Comparison of ENCODE assay signal across 1 cellular context in the genomic region with DNA sequence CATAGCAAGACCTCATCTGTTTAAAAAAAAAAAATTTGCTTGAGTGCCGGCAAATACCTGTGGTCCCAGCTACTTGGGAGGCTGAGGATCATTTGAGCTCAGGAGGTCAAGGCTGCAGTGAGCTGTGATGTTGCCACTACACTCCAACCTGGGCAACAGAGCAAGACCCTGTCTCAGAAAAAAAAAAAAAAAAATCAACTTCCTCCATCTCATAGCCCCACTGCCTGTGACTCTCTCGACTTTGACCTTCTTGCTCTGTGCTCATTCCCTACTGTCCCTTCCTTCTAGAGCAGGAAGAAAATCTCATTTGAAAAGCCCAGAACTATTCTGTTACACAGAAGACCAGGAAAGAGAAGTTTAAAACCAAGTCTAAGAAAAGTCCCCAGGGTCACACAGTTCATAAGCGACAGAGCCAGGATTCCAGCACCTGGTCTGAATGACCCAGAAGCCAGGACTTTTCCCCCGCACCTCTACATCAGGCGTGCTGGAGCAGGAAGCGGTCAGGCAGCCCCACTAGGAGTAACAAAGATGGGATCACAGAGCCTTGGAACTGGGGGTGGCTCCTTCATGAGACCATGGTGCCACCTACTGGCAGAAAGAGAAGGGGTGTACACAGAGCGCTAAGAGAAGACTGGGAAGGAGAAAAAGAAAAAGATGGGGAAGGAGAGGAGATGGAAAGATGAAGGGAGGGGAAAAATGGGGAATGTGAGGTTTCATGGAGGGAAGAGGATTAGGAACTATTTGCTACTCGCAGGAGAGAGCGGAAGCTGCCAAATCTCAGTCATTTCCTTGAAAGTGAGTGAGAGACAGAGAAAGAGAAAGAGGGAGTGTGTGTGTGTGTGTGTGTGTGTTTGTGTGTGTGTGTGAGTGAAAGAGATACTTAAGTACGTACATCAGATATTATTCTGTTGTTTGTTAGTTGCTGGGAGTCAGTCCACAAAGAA.
TF ChIP-seq lines count a peak whose summit lies in the region.

No MANE protein-coding gene starts in this region.

TF ChIP-seq in K562, 482 proteins besides CTCF, POLR2A, EP300 and RAD21 (continued from another document and continues in another):
- TF ChIP-seq, protein P1, sequence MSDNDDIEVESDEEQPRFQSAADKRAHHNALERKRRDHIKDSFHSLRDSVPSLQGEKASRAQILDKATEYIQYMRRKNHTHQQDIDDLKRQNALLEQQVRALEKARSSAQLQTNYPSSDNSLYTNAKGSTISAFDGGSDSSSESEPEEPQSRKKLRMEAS (CRISPR knock-in tag; IDR thresholded peaks at IDR 0.05), result no peak
- no peak for TF ChIP-seq HCFC1 (IDR thresholded peaks at IDR 0.05; ENCODE audit: low read depth, low read length)
- TF ChIP-seq DNMT1 (IDR thresholded peaks at IDR 0.05), result 0 out of 2 replicates have a peak, but pooled peaks have one; percentile 82
- TF ChIP-seq ZFP1 (CRISPR knock-in tag; IDR thresholded peaks at IDR 0.05), result no peak
- 0 out of 2 replicates have a peak, but pooled peaks have one; percentile 37 for TF ChIP-seq BACH1 (tag; IDR thresholded peaks at IDR 0.05)
- no peak for TF ChIP-seq KLF1 (tag; IDR thresholded peaks at IDR 0.05)
- TF ChIP-seq, protein P2, sequence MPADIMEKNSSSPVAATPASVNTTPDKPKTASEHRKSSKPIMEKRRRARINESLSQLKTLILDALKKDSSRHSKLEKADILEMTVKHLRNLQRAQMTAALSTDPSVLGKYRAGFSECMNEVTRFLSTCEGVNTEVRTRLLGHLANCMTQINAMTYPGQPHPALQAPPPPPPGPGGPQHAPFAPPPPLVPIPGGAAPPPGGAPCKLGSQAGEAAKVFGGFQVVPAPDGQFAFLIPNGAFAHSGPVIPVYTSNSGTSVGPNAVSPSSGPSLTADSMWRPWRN (IDR thresholded peaks at IDR 0.05; ENCODE audit: low read depth), result 0 out of 2 replicates have a peak, but pooled peaks have one; percentile 10
- TF ChIP-seq CBX8 (IDR thresholded peaks at IDR 0.05; ENCODE audit: borderline replicate concordance, extremely low read depth, low read depth, low read length, poor library complexity, severe bottlenecking), result no peak
- TF ChIP-seq, protein P3, sequence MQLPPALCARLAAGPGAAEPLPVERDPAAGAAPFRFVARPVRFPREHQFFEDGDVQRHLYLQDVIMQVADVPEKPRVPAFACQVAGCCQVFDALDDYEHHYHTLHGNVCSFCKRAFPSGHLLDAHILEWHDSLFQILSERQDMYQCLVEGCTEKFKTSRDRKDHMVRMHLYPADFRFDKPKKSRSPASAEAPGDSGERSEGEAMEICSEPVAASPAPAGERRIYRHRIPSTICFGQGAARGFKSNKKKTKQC (CRISPR knock-in tag; IDR thresholded peaks at IDR 0.05), result no peak
- TF ChIP-seq, protein P4, sequence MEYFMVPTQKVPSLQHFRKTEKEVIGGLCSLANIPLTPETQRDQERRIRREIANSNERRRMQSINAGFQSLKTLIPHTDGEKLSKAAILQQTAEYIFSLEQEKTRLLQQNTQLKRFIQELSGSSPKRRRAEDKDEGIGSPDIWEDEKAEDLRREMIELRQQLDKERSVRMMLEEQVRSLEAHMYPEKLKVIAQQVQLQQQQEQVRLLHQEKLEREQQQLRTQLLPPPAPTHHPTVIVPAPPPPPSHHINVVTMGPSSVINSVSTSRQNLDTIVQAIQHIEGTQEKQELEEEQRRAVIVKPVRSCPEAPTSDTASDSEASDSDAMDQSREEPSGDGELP (CRISPR knock-in tag; IDR thresholded peaks at IDR 0.05; ENCODE audit: borderline replicate concordance), result peak; percentile 26; the same call in 1 of the 2 replicates
- TF ChIP-seq ZNF224 (CRISPR knock-in tag; IDR thresholded peaks at IDR 0.05), result no peak
- peak in 1 of 2 experiments; percentile 79; a peak in 2 of 4 replicates for TF ChIP-seq RCOR1 (IDR thresholded peaks at IDR 0.05; ENCODE audit: borderline replicate concordance in 1 of 2, low read depth in 2 of 2, low read length in 2 of 2)
- TF ChIP-seq, protein P5, sequence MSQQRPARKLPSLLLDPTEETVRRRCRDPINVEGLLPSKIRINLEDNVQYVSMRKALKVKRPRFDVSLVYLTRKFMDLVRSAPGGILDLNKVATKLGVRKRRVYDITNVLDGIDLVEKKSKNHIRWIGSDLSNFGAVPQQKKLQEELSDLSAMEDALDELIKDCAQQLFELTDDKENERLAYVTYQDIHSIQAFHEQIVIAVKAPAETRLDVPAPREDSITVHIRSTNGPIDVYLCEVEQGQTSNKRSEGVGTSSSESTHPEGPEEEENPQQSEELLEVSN (IDR thresholded peaks at IDR 0.05; ENCODE audit: borderline replicate concordance in 1 of 2, extremely low read depth in 1 of 2, insufficient read depth in 1 of 2, insufficient read length in 1 of 2, low read depth in 1 of 2, low read length in 1 of 2, poor library complexity in 1 of 2, severe bottlenecking in 1 of 2), result no peak
- peak; percentile 42 for TF ChIP-seq SMARCA4 (IDR thresholded peaks at IDR 0.05)
- TF ChIP-seq, protein P6, sequence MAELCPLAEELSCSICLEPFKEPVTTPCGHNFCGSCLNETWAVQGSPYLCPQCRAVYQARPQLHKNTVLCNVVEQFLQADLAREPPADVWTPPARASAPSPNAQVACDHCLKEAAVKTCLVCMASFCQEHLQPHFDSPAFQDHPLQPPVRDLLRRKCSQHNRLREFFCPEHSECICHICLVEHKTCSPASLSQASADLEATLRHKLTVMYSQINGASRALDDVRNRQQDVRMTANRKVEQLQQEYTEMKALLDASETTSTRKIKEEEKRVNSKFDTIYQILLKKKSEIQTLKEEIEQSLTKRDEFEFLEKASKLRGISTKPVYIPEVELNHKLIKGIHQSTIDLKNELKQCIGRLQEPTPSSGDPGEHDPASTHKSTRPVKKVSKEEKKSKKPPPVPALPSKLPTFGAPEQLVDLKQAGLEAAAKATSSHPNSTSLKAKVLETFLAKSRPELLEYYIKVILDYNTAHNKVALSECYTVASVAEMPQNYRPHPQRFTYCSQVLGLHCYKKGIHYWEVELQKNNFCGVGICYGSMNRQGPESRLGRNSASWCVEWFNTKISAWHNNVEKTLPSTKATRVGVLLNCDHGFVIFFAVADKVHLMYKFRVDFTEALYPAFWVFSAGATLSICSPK (IDR thresholded peaks at IDR 0.05; ENCODE audit: borderline replicate concordance), result peak; percentile 89; the same call in 1 of the 2 replicates
- TF ChIP-seq NRF1 (conservative IDR thresholded peaks at IDR 0.05 in 1 of 2, IDR thresholded peaks at IDR 0.05 in 1 of 2), result 0 out of 4 replicates have a peak, but pooled peaks of 1 of the 2 experiments have one; percentile 10
- peak; percentile 54 for TF ChIP-seq ASH1L (IDR thresholded peaks at IDR 0.05; ENCODE audit: borderline replicate concordance, low read depth, partially characterized antibody)
- peak; percentile 36; the same call in 1 of the 2 replicates for TF ChIP-seq EHMT2 (IDR thresholded peaks at IDR 0.05)
- TF ChIP-seq, protein P7, sequence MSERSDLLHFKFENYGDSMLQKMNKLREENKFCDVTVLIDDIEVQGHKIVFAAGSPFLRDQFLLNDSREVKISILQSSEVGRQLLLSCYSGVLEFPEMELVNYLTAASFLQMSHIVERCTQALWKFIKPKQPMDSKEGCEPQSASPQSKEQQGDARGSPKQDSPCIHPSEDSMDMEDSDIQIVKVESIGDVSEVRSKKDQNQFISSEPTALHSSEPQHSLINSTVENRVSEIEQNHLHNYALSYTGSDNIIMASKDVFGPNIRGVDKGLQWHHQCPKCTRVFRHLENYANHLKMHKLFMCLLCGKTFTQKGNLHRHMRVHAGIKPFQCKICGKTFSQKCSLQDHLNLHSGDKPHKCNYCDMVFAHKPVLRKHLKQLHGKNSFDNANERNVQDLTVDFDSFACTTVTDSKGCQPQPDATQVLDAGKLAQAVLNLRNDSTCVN (CRISPR knock-in tag; IDR thresholded peaks at IDR 0.05), result peak; percentile 96
- peak; percentile 77 for TF ChIP-seq MTA1 (IDR thresholded peaks at IDR 0.05; ENCODE audit: borderline replicate concordance)
- no peak for TF ChIP-seq ZNF696 (CRISPR knock-in tag; conservative IDR thresholded peaks at IDR 0.05)
- peak; percentile 88 for TF ChIP-seq THRAP3 (IDR thresholded peaks at IDR 0.05; ENCODE audit: borderline replicate concordance)
- no peak for TF ChIP-seq TAF7 (tag; IDR thresholded peaks at IDR 0.05)
- TF ChIP-seq NR4A1 (CRISPR knock-in tag; IDR thresholded peaks at IDR 0.05), result no peak
- TF ChIP-seq NR4A1 (tag; IDR thresholded peaks at IDR 0.05), result no peak
- peak; percentile 71 to 79 for TF ChIP-seq FOXK2 (conservative IDR thresholded peaks at IDR 0.05 in 1 of 2, IDR thresholded peaks at IDR 0.05 in 1 of 2; ENCODE audit: low read depth in 2 of 2)
- no peak for TF ChIP-seq ZNF408 (CRISPR knock-in tag; IDR thresholded peaks at IDR 0.05; ENCODE audit: low read depth)
- TF ChIP-seq, protein P8, sequence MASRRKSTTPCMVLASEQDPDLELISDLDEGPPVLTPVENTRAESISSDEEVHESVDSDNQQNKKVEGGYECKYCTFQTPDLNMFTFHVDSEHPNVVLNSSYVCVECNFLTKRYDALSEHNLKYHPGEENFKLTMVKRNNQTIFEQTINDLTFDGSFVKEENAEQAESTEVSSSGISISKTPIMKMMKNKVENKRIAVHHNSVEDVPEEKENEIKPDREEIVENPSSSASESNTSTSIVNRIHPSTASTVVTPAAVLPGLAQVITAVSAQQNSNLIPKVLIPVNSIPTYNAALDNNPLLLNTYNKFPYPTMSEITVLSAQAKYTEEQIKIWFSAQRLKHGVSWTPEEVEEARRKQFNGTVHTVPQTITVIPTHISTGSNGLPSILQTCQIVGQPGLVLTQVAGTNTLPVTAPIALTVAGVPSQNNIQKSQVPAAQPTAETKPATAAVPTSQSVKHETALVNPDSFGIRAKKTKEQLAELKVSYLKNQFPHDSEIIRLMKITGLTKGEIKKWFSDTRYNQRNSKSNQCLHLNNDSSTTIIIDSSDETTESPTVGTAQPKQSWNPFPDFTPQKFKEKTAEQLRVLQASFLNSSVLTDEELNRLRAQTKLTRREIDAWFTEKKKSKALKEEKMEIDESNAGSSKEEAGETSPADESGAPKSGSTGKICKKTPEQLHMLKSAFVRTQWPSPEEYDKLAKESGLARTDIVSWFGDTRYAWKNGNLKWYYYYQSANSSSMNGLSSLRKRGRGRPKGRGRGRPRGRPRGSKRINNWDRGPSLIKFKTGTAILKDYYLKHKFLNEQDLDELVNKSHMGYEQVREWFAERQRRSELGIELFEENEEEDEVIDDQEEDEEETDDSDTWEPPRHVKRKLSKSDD (conservative IDR thresholded peaks at IDR 0.05; ENCODE audit: low read length), result no peak
- no peak for TF ChIP-seq RBM34 (IDR thresholded peaks at IDR 0.05; ENCODE audit: borderline replicate concordance, insufficient read depth, low read length)
- no peak for TF ChIP-seq ZNF253 (CRISPR knock-in tag; conservative IDR thresholded peaks at IDR 0.05)
- no peak for TF ChIP-seq ZNF232 (CRISPR knock-in tag; IDR thresholded peaks at IDR 0.05)
- TF ChIP-seq, protein P9, sequence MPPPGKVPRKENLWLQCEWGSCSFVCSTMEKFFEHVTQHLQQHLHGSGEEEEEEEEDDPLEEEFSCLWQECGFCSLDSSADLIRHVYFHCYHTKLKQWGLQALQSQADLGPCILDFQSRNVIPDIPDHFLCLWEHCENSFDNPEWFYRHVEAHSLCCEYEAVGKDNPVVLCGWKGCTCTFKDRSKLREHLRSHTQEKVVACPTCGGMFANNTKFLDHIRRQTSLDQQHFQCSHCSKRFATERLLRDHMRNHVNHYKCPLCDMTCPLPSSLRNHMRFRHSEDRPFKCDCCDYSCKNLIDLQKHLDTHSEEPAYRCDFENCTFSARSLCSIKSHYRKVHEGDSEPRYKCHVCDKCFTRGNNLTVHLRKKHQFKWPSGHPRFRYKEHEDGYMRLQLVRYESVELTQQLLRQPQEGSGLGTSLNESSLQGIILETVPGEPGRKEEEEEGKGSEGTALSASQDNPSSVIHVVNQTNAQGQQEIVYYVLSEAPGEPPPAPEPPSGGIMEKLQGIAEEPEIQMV (tag; conservative IDR thresholded peaks at IDR 0.05; ENCODE audit: low read depth), result no peak
- TF ChIP-seq YY1 (IDR thresholded peaks at IDR 0.05; ENCODE audit: borderline replicate concordance in 1 of 3, control insufficient read depth in 1 of 3, extremely low read depth in 1 of 3, insufficient read depth in 3 of 3, insufficient read length in 1 of 3, insufficient replicate concordance in 2 of 3, low read depth in 1 of 3, low read length in 2 of 3), result peak in 1 of 3 experiments; percentile 64
- no peak for TF ChIP-seq SREBF2 (CRISPR knock-in tag; IDR thresholded peaks at IDR 0.05)
- TF ChIP-seq BHLHE40 (IDR thresholded peaks at IDR 0.05; ENCODE audit: low read length), result no peak
- TF ChIP-seq TCFL5 (CRISPR knock-in tag; conservative IDR thresholded peaks at IDR 0.05), result no peak
- TF ChIP-seq OTX1 (CRISPR knock-in tag; IDR thresholded peaks at IDR 0.05), result peak; percentile 96
- no peak for TF ChIP-seq RBM15 (IDR thresholded peaks at IDR 0.05; ENCODE audit: insufficient read depth, low read length)
- TF ChIP-seq ZNF263 (CRISPR knock-in tag; IDR thresholded peaks at IDR 0.05; ENCODE audit: borderline replicate concordance), result no peak
- no peak for TF ChIP-seq KLF16 (IDR thresholded peaks at IDR 0.05)
- TF ChIP-seq SRSF7 (optimal IDR thresholded peaks at IDR 0.05; ENCODE audit: low read depth, low read length), result no peak
- TF ChIP-seq SAP30 (IDR thresholded peaks at IDR 0.05; ENCODE audit: borderline replicate concordance, insufficient read depth, low read depth, low read length, poor library complexity, severe bottlenecking), result no peak
- TF ChIP-seq, protein P10, sequence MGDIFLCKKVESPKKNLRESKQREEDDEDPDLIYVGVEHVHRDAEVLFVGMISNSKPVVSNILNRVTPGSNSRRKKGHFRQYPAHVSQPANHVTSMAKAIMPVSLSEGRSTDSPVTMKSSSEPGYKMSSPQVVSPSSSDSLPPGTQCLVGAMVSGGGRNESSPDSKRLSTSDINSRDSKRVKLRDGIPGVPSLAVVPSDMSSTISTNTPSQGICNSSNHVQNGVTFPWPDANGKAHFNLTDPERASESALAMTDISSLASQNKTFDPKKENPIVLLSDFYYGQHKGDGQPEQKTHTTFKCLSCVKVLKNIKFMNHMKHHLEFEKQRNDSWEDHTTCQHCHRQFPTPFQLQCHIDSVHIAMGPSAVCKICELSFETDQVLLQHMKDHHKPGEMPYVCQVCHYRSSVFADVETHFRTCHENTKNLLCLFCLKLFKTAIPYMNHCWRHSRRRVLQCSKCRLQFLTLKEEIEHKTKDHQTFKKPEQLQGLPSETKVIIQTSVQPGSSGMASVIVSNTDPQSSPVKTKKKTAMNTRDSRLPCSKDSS (IDR thresholded peaks at IDR 0.05; ENCODE audit: low read depth, partially characterized antibody), result peak; percentile 50
- no peak for TF ChIP-seq MECOM (CRISPR knock-in tag; IDR thresholded peaks at IDR 0.05)
- TF ChIP-seq NFIC (IDR thresholded peaks at IDR 0.05), result peak; percentile 11; the same call in 1 of the 2 replicates
- no peak for TF ChIP-seq ZNF140 (CRISPR knock-in tag; IDR thresholded peaks at IDR 0.05)
- TF ChIP-seq ZNF174 (CRISPR knock-in tag; IDR thresholded peaks at IDR 0.05), result no peak
- peak; percentile 28; the same call in 1 of the 2 replicates for TF ChIP-seq TAL1 (IDR thresholded peaks at IDR 0.05)
- no peak for TF ChIP-seq CBX2 (IDR thresholded peaks at IDR 0.05; ENCODE audit: insufficient read depth, low read length, poor library complexity, severe bottlenecking)
- peak; percentile 99 for TF ChIP-seq SMC3 (conservative IDR thresholded peaks at IDR 0.05; ENCODE audit: insufficient read depth, low read depth, low read length)
- 0 out of 2 replicates have a peak, but pooled peaks have one; percentile 4 for TF ChIP-seq MAFK (IDR thresholded peaks at IDR 0.05; ENCODE audit: low read length)
- peak; percentile 65; the same call in 1 of the 2 replicates for TF ChIP-seq ZKSCAN1 (IDR thresholded peaks at IDR 0.05; ENCODE audit: low read depth, low read length)
- no peak for TF ChIP-seq LEF1 (IDR thresholded peaks at IDR 0.05)
- no peak for TF ChIP-seq MTF1 (CRISPR knock-in tag; IDR thresholded peaks at IDR 0.05; ENCODE audit: borderline replicate concordance)
- peak; percentile 35 for TF ChIP-seq POU5F1 (IDR thresholded peaks at IDR 0.05; ENCODE audit: borderline replicate concordance, low read depth, low read length, partially characterized antibody)
- no peak for TF ChIP-seq MYNN (IDR thresholded peaks at IDR 0.05)
- no peak for TF ChIP-seq MYNN (CRISPR knock-in tag; IDR thresholded peaks at IDR 0.05)
